12 cellular contexts compared by ENCODE assay signal in genomic region chr16:57499941-57500340, GRCh38. TPM values are rescaled to one million over a fixed set of nuclear protein-coding genes. Genes with fewer than 3 reads are reported as not detected.
DNase-seq lines count a peak whose midpoint lies in the region; ATAC-seq and TF ChIP-seq lines count a peak whose summit lies in the region.
"Not testable (repeated sequence)": the region's sequence is repeated elsewhere in the genome, so short reads cannot be mapped to it uniquely, and the experiment has no call there.
"Had no signal": no experiment of that assay in that cellular context is flagged by ENCODE, and none has a peak within 500 bp of the region (broad histone marks: within the 10 kb centered on the region; RNA-seq: fewer than 3 reads in every experiment).

No MANE protein-coding gene starts in this region.

- not testable (repeated sequence) for H3K36me3 Mint-ChIP-seq in activated CD8-positive, alpha-beta T cell treated with anti-CD3 and anti-CD28 coated beads, Interleukin-2, amount 10 ng/mL, durations not matched to agents 7 days and 5 days (ENCODE audit: low read depth); neural progenitor cell

- H3K4me2 ChIP-seq in BLaER1 (peak overlapping the region; percentile 90), Loucy (ENCODE audit: low read depth, low read length, poor library complexity, severe bottlenecking) (peak overlapping the region; percentile 66)
- H3K4me2 ChIP-seq in mesenchymal stem cell (ENCODE audit: low read length, poor library complexity, severe bottlenecking); neural progenitor cell: not testable (repeated sequence)

- not testable (repeated sequence) for H3K79me2 ChIP-seq in Loucy (ENCODE audit: insufficient read depth, low read length); neural progenitor cell (ENCODE audit: low read depth)

- not testable (repeated sequence) for H3K27me3 Mint-ChIP-seq in activated CD8-positive, alpha-beta T cell treated with anti-CD3 and anti-CD28 coated beads, Interleukin-2, amount 10 ng/mL, durations not matched to agents 7 days and 5 days (ENCODE audit: low read depth)
- H3K27me3 Mint-ChIP-seq in neural progenitor cell (ENCODE audit: insufficient read depth, low read depth), result peaks cover 13% of the 10 kb centered on the region

- not testable (repeated sequence) for TF ChIP-seq POLR2A in sigmoid colon (IDR thresholded peaks at IDR 0.05)

- H3K4me1 Mint-ChIP-seq in activated CD8-positive, alpha-beta T cell treated with anti-CD3 and anti-CD28 coated beads, Interleukin-2, amount 10 ng/mL, durations not matched to agents 7 days and 5 days (ENCODE audit: low read depth), result peaks cover 17% of the 10 kb centered on the region
- peaks cover 10% of the 10 kb centered on the region for H3K4me1 Mint-ChIP-seq in neural progenitor cell

- not testable (repeated sequence) for H3K4ac ChIP-seq in mesenchymal stem cell (ENCODE audit: low read depth in 1 of 2, low read length in 2 of 2)

- WGBS in right cardiac atrium, result 83% methylated on average over 11 of the region's 11 CpGs
- 87% methylated on average over 11 of the region's 11 CpGs for WGBS in mesenchymal stem cell
- 94 to 95% methylated on average over 11 of the region's 11 CpGs for WGBS in sigmoid colon, 2 donors

- H3K27ac ChIP-seq in BLaER1; right cardiac atrium (ENCODE audit: low read length); mesenchymal stem cell (ENCODE audit: low read length, poor library complexity, severe bottlenecking); neural progenitor cell; sigmoid colon: not testable (repeated sequence)

- POLR2A ChIA-PET in activated CD8-positive, alpha-beta T cell treated with anti-CD3 and anti-CD28 coated beads, Interleukin-2, amount 10 ng/mL, durations not matched to agents 7 days and 5 days (lab: Charles Lee), result interaction anchor here (0.6 to 0.7 kb wide), 2 partner anchors 13 to 38 kb away, joined by 3 read pairs; partner anchors contain the start of genes DOK4 and POLR2C

- H3K36me3 ChIP-seq in BLaER1; Loucy (ENCODE audit: insufficient read depth, low read length); mesenchymal stem cell (ENCODE audit: control insufficient read depth in 1 of 2, insufficient read depth in 2 of 2, low read depth in 1 of 2, low read length in 2 of 2); neural progenitor cell; sigmoid colon: not testable (repeated sequence)

- H2BK15ac ChIP-seq in mesenchymal stem cell (ENCODE audit: low read depth, poor library complexity, severe bottlenecking), result not testable (repeated sequence)

- H3K9me3 Mint-ChIP-seq in activated CD8-positive, alpha-beta T cell treated with anti-CD3 and anti-CD28 coated beads, Interleukin-2, amount 10 ng/mL, durations not matched to agents 7 days and 5 days (ENCODE audit: insufficient read depth); neural progenitor cell: not testable (repeated sequence)

- not testable (repeated sequence) for H2AFZ ChIP-seq in Loucy (ENCODE audit: low read length); mesenchymal stem cell (ENCODE audit: low read depth, low read length); neural progenitor cell (replicated peaks)

- TF ChIP-seq EP300 in sigmoid colon (IDR thresholded peaks at IDR 0.05), result not testable (repeated sequence)

- CTCF ChIA-PET in activated CD8-positive, alpha-beta T cell treated with anti-CD3 and anti-CD28 coated beads, Interleukin-2, amount 10 ng/mL, durations not matched to agents 7 days and 5 days (lab: Charles Lee), result interaction anchor here (1.2 to 2.7 kb wide), 4 partner anchors 12 to 37 kb away, joined by 4 to 17 read pairs (median 8); partner anchors contain the start of gene POLR2C

- H3K27me3 ChIP-seq in BLaER1; Loucy (ENCODE audit: insufficient read depth, low read length, poor library complexity, severe bottlenecking); right cardiac atrium (ENCODE audit: control insufficient read depth, insufficient read depth); neural progenitor cell; sigmoid colon: not testable (repeated sequence)
- peaks cover 0 to 59% of the 10 kb centered on the region in 2 experiments for H3K27me3 ChIP-seq in mesenchymal stem cell (ENCODE audit: control insufficient read depth in 1 of 2, insufficient read depth in 1 of 2, low read length in 2 of 2)

- H3K4me3 Mint-ChIP-seq in activated CD8-positive, alpha-beta T cell treated with anti-CD3 and anti-CD28 coated beads, Interleukin-2, amount 10 ng/mL, durations not matched to agents 7 days and 5 days; neural progenitor cell: not testable (repeated sequence)

- not testable (repeated sequence) for H3K23ac ChIP-seq in mesenchymal stem cell (ENCODE audit: low read length in 2 of 2)

- peak overlapping the region in 1 of 2 experiments; percentile 35 for H2BK12ac ChIP-seq in mesenchymal stem cell (ENCODE audit: low read length in 2 of 2)

- not testable (repeated sequence) for H2AK5ac ChIP-seq in mesenchymal stem cell (ENCODE audit: low read length, severe bottlenecking)

- not testable (repeated sequence) for H4K20me1 ChIP-seq in BLaER1; Loucy (ENCODE audit: insufficient read depth, low read length, poor library complexity, severe bottlenecking); neural progenitor cell (ENCODE audit: low read depth)

- DNase-seq in activated CD8-positive, alpha-beta T cell treated with anti-CD3 and anti-CD28 coated beads, Interleukin-2, amount 10 ng/mL, durations not matched to agents 7 days and 5 days; mesenchymal stem cell; neural progenitor cell (ENCODE audit: low spot score): not testable (repeated sequence)
- peak; percentile 19 for DNase-seq in Right ventricle myocardium superior
- peak in 2 of 3 donors; percentile 0 to 13 for DNase-seq in right cardiac atrium
- DNase-seq in sigmoid colon, result peak; percentile 29

- H2BK120ac ChIP-seq in mesenchymal stem cell (ENCODE audit: low read depth, low read length), result not testable (repeated sequence)

- H2BK5ac ChIP-seq in mesenchymal stem cell (ENCODE audit: low read depth, low read length, poor library complexity, severe bottlenecking), result not testable (repeated sequence)

- not testable (repeated sequence) for H3K9ac ChIP-seq in BLaER1; mesenchymal stem cell (ENCODE audit: low read length); neural progenitor cell
- H3K9ac ChIP-seq in Loucy (ENCODE audit: low read depth, low read length, poor library complexity, severe bottlenecking), result peak overlapping the region; percentile 48

- H3F3A ChIP-seq in Loucy (ENCODE audit: low read depth); neural progenitor cell (ENCODE audit: low read depth): not testable (repeated sequence)

- H3K4me1 ChIP-seq in BLaER1 (peaks cover 52% of the 10 kb centered on the region), Loucy (ENCODE audit: insufficient read depth, low read length, poor library complexity, severe bottlenecking) (peaks cover 42% of the 10 kb centered on the region)
- H3K4me1 ChIP-seq in right cardiac atrium (ENCODE audit: control insufficient read depth, insufficient read depth, low read length); mesenchymal stem cell (ENCODE audit: control insufficient read depth, insufficient read depth, low read depth, low read length); neural progenitor cell; sigmoid colon: not testable (repeated sequence)

- not testable (repeated sequence) for H3K9me3 ChIP-seq in BLaER1; Loucy (ENCODE audit: insufficient read depth, low read depth, low read length); right cardiac atrium (ENCODE audit: control insufficient read depth, low read length); mesenchymal stem cell (ENCODE audit: control insufficient read depth, low read length); neural progenitor cell (ENCODE audit: low read depth); sigmoid colon

- H3K14ac ChIP-seq in mesenchymal stem cell (ENCODE audit: low read length in 2 of 2), result not testable (repeated sequence)

- not testable (repeated sequence) for H3K4me3 ChIP-seq in BLaER1; right cardiac atrium (ENCODE audit: low read length); mesenchymal stem cell (ENCODE audit: insufficient read depth in 1 of 2, low read depth in 1 of 2, low read length in 2 of 2); neural progenitor cell; sigmoid colon
- H3K4me3 ChIP-seq in Loucy (ENCODE audit: low read length, poor library complexity, severe bottlenecking), result peak overlapping the region; percentile 54

- not testable (repeated sequence) for TF ChIP-seq CTCF in Loucy (conservative IDR thresholded peaks at IDR 0.05; ENCODE audit: low read length); neural progenitor cell (IDR thresholded peaks at IDR 0.05); sigmoid colon (IDR thresholded peaks at IDR 0.05)

- H3K79me1 ChIP-seq in mesenchymal stem cell (replicated peaks; ENCODE audit: low read length, poor library complexity, severe bottlenecking), result not testable (repeated sequence)

- intact Hi-C loops in Right ventricle myocardium superior (cut with DNase I); right cardiac atrium (cut with DNase I); sigmoid colon (cut with DNase I): not testable (repeated sequence)

- H3K27ac Mint-ChIP-seq in activated CD8-positive, alpha-beta T cell treated with anti-CD3 and anti-CD28 coated beads, Interleukin-2, amount 10 ng/mL, durations not matched to agents 7 days and 5 days, result peak overlapping the region; percentile 60
- H3K27ac Mint-ChIP-seq in neural progenitor cell, result peak overlapping the region; percentile 33

- ATAC-seq in activated CD8-positive, alpha-beta T cell treated with anti-CD3 and anti-CD28 coated beads, Interleukin-2, amount 10 ng/mL, durations not matched to agents 7 days and 5 days, result peak; percentile 12
- ATAC-seq in Right ventricle myocardium superior (ENCODE audit: poor library complexity); right cardiac atrium: not testable (repeated sequence)

- H4K8ac ChIP-seq in mesenchymal stem cell (ENCODE audit: low read length), result peak overlapping the region; percentile 38

- not testable (repeated sequence) for H4K91ac ChIP-seq in mesenchymal stem cell (ENCODE audit: low read length)

- peak overlapping the region in 1 of 2 experiments; percentile 59 for H3K18ac ChIP-seq in mesenchymal stem cell (ENCODE audit: low read depth in 1 of 2, low read length in 2 of 2)

- H3K9me2 ChIP-seq in Loucy (replicated peaks; ENCODE audit: low read depth, low read length), result not testable (repeated sequence)

RNA-seq across cellular contexts. Expression of gene DOK4, which starts 13.6 kb away (rescaled TPM):
- total RNA-seq in activated CD8-positive, alpha-beta T cell treated with anti-CD3 and anti-CD28 coated beads, Interleukin-2, amount 10 ng/mL, durations not matched to agents 7 days and 5 days, result 1 to 10 TPM; 4.8 to 6.4 TPM
- 7.5 TPM for total RNA-seq in Right ventricle myocardium superior
- 10 to 100 TPM; 15.1 to 19.4 (median 16.5) TPM for total RNA-seq in right cardiac atrium
- polyA plus RNA-seq in right cardiac atrium, result 12.2 TPM
- 29.6 TPM for polyA plus RNA-seq in mesenchymal stem cell (2013, experiment 1 of 2)
- 29.7 TPM for polyA plus RNA-seq in mesenchymal stem cell (2013, experiment 2 of 2)
- 10.5 and 27.4 TPM in 2 replicates for total RNA-seq in neural progenitor cell (ENCODE audit: low replicate concordance)
- 10 to 100 TPM in 2 of 4 donors, 1 to 10 TPM in 2; 3.9 to 21.8 (median 10.1) TPM for total RNA-seq in sigmoid colon
- 100 to 1,000 TPM; 102 to 147 (median 103) TPM for polyA plus RNA-seq in sigmoid colon

RNA-seq across cellular contexts. Expression of gene CCDC102A, which starts 36.4 kb away (rescaled TPM):
- 10 to 100 TPM; 16.3 to 18.2 TPM for total RNA-seq in activated CD8-positive, alpha-beta T cell treated with anti-CD3 and anti-CD28 coated beads, Interleukin-2, amount 10 ng/mL, durations not matched to agents 7 days and 5 days
- total RNA-seq in Right ventricle myocardium superior (10.5 TPM), right cardiac atrium (10 to 100 TPM in 3 of 4 donors, 1 to 10 TPM in 1; 7.6 to 15.4 (median 11.0) TPM), neural progenitor cell (ENCODE audit: low replicate concordance) (3.9 and 12.8 TPM in 2 replicates), sigmoid colon (10 to 100 TPM; 17.8 to 46.8 (median 21.0) TPM)
- polyA plus RNA-seq in right cardiac atrium (9.0 TPM), sigmoid colon (1 to 10 TPM; 1.6 to 4.0 (median 2.4) TPM)
- polyA plus RNA-seq in mesenchymal stem cell (2013, experiment 1 of 2), result 4.5 TPM
- 4.8 TPM for polyA plus RNA-seq in mesenchymal stem cell (2013, experiment 2 of 2)

RNA-seq across cellular contexts. Expression of gene POLR2C, which starts 37.5 kb away (rescaled TPM):
- total RNA-seq in activated CD8-positive, alpha-beta T cell treated with anti-CD3 and anti-CD28 coated beads, Interleukin-2, amount 10 ng/mL, durations not matched to agents 7 days and 5 days, result 10 to 100 TPM; 57.0 to 58.3 TPM
- total RNA-seq in Right ventricle myocardium superior (37.9 TPM), right cardiac atrium (10 to 100 TPM; 36.9 to 47.7 (median 42.0) TPM), neural progenitor cell (ENCODE audit: low replicate concordance) (58.4 and 97.4 TPM in 2 replicates), sigmoid colon (100 to 1,000 TPM in 2 of 4 donors, 10 to 100 TPM in 2; 60.7 to 141 (median 101) TPM)
- polyA plus RNA-seq in right cardiac atrium (36.8 TPM), sigmoid colon (10 to 100 TPM; 52.3 to 77.7 (median 60.1) TPM)
- polyA plus RNA-seq in mesenchymal stem cell (2013, experiment 1 of 2), result 39.3 TPM
- polyA plus RNA-seq in mesenchymal stem cell (2013, experiment 2 of 2), result 40.0 TPM

RNA-seq across cellular contexts. Expression of gene ADGRG5, which starts 42.5 kb away (rescaled TPM):
- 10 to 100 TPM; 16.0 to 18.1 TPM for total RNA-seq in activated CD8-positive, alpha-beta T cell treated with anti-CD3 and anti-CD28 coated beads, Interleukin-2, amount 10 ng/mL, durations not matched to agents 7 days and 5 days
- total RNA-seq in Right ventricle myocardium superior, result 0.05 TPM
- under 1 TPM in 2 of 4 donors, not detected in 2; 0.11 to 0.29 TPM for total RNA-seq in right cardiac atrium
- polyA plus RNA-seq in right cardiac atrium, result 0.02 TPM
- polyA plus RNA-seq in mesenchymal stem cell (2013, experiment 1 of 2), result not detected
- not detected for polyA plus RNA-seq in mesenchymal stem cell (2013, experiment 2 of 2)
- total RNA-seq in neural progenitor cell (ENCODE audit: low replicate concordance), result 2.2 and 3.1 TPM in 2 replicates
- under 1 TPM in 1 of 4 donors, not detected in 3; 0.36 TPM for total RNA-seq in sigmoid colon
- polyA plus RNA-seq in sigmoid colon, result 1 to 10 TPM in 1 of 3 donors, under 1 TPM in 2; 0.60 to 4.0 (median 0.69) TPM
- total RNA-seq: Daoy, G401, H4 had no signal
- polyA plus RNA-seq: AG04450 had no signal

RNA-seq across cellular contexts. Expression of gene COQ9, which starts 52.7 kb away (rescaled TPM):
- 10 to 100 TPM; 38.2 to 40.4 TPM for total RNA-seq in activated CD8-positive, alpha-beta T cell treated with anti-CD3 and anti-CD28 coated beads, Interleukin-2, amount 10 ng/mL, durations not matched to agents 7 days and 5 days
- 225 TPM for total RNA-seq in Right ventricle myocardium superior
- 100 to 1,000 TPM in 3 of 4 donors, 10 to 100 TPM in 1; 91.8 to 142 (median 134) TPM for total RNA-seq in right cardiac atrium
- 206 TPM for polyA plus RNA-seq in right cardiac atrium
- polyA plus RNA-seq in mesenchymal stem cell (2013, experiment 1 of 2), result 26.1 TPM
- polyA plus RNA-seq in mesenchymal stem cell (2013, experiment 2 of 2), result 25.9 TPM
- total RNA-seq in neural progenitor cell (ENCODE audit: low replicate concordance), result 20.2 and 20.3 TPM in 2 replicates
- total RNA-seq in sigmoid colon, result 10 to 100 TPM; 61.4 to 74.5 (median 71.3) TPM
- 100 to 1,000 TPM in 2 of 3 donors, 10 to 100 TPM in 1; 91.6 to 154 (median 123) TPM for polyA plus RNA-seq in sigmoid colon
